In genomic region chr6:47737406-47737805, GRCh38 we compare ENCODE assay signal across 18 cellular contexts. TPM values are rescaled to one million over a fixed set of nuclear protein-coding genes. Genes with fewer than 3 reads are reported as not detected.
DNase-seq lines count a peak whose midpoint lies in the region; ATAC-seq, FAIRE-seq and TF ChIP-seq lines count a peak whose summit lies in the region.
"Had no signal": no experiment of that assay in that cellular context is flagged by ENCODE, and none has a peak within 500 bp of the region (broad histone marks: within the 10 kb centered on the region; RNA-seq: fewer than 3 reads in every experiment).

No MANE protein-coding gene starts in this region.

- ATAC-seq in HG03378 (IDR thresholded peaks at IDR 0.05; ENCODE audit: unreplicated experiment), result no peak
- ATAC-seq: HCT116 had no signal

- FAIRE-seq in astrocyte (lab: Jason Lieb, UNC), result no peak

- no peak overlapping the region for H3K4me2 ChIP-seq in astrocyte (ENCODE audit: low read length)

- intact Hi-C loops in activated naive CD4-positive, alpha-beta T cell treated with anti-CD3 and anti-CD28 coated beads for 36 hours (cut with micrococcal nuclease), result no loop called here

- H3K9me3 Mint-ChIP-seq in activated naive CD4-positive, alpha-beta T cell treated with anti-CD3 and anti-CD28 coated beads for 36 hours, result no peaks in the 10 kb centered on the region
- H3K9me3 Mint-ChIP-seq in astrocyte (ENCODE audit: unreplicated experiment), result no peaks in the 10 kb centered on the region
- H3K9me3 Mint-ChIP-seq: CD4-positive, alpha-beta T cell had no signal

- H3K4me3 ChIP-seq in astrocyte (ENCODE audit: insufficient read depth, low read depth, low read length), result no peak overlapping the region

- H3K27me3 Mint-ChIP-seq in activated naive CD4-positive, alpha-beta T cell treated with anti-CD3 and anti-CD28 coated beads for 36 hours (ENCODE audit: low read depth), result peaks cover 11% of the 10 kb centered on the region
- no peaks in the 10 kb centered on the region for H3K27me3 Mint-ChIP-seq in astrocyte (ENCODE audit: low read depth, unreplicated experiment)
- H3K27me3 Mint-ChIP-seq: CD4-positive, alpha-beta T cell had no signal

- CTCF ChIA-PET in activated naive CD4-positive, alpha-beta T cell treated with anti-CD3 and anti-CD28 coated beads for 36 hours (lab: Charles Lee), result interaction anchor here (0.6 kb wide), 1 partner anchor 108 kb away, joined by 3 read pairs; no protein-coding TSS in a partner anchor

- H3K36me3 Mint-ChIP-seq in activated naive CD4-positive, alpha-beta T cell treated with anti-CD3 and anti-CD28 coated beads for 36 hours (ENCODE audit: low read depth), result no peaks in the 10 kb centered on the region
- no peaks in the 10 kb centered on the region for H3K36me3 Mint-ChIP-seq in astrocyte (ENCODE audit: low read depth, unreplicated experiment)

- H3K27ac ChIP-seq in astrocyte (ENCODE audit: low read depth, low read length), result no peak overlapping the region
- H3K27ac ChIP-seq: 22Rv1 had no signal

- no peaks in the 10 kb centered on the region for H3K27me3 ChIP-seq in astrocyte (ENCODE audit: insufficient read depth, low read length)
- H3K27me3 ChIP-seq: BE2C had no signal

- no peaks in the 10 kb centered on the region for H3K79me2 ChIP-seq in astrocyte (ENCODE audit: insufficient read depth, low read length)

- DNase-seq in activated naive CD4-positive, alpha-beta T cell treated with anti-CD3 and anti-CD28 coated beads for 36 hours, result peak; percentile 15
- DNase-seq in activated naive CD4-positive, alpha-beta T cell treated with anti-CD3 and anti-CD28 coated beads, Interleukin-2, amount 50 U/mL, for 16 hours, result no peak
- peak; percentile 53 for DNase-seq in astrocyte (ENCODE audit: low read depth)
- DNase-seq in inferior parietal cortex (ENCODE audit: extremely low spot score), result peak; percentile 35
- DNase-seq in renal cortical epithelial cell (ENCODE audit: low read depth), result peak; percentile 60
- no peak for DNase-seq in DMS53 (lab: John Stamatoyannopoulos, UW)
- DNase-seq in SW 1271 (lab: John Stamatoyannopoulos, UW), result no peak
- DNase-seq: BE2C; CD4-positive, alpha-beta T cell; KG1; NCI-H1436; NCI-H2029; NCI-H2171; NCI-H748 treated with DMSO at 0.1 percent for 48 hours had no signal

- H3K9ac ChIP-seq in astrocyte (ENCODE audit: low read length), result no peak overlapping the region

- no peaks in the 10 kb centered on the region for H4K20me1 ChIP-seq in astrocyte (ENCODE audit: insufficient read depth, low read length)

- H3K27ac Mint-ChIP-seq in activated naive CD4-positive, alpha-beta T cell treated with anti-CD3 and anti-CD28 coated beads for 36 hours, result no peak overlapping the region
- no peak overlapping the region for H3K27ac Mint-ChIP-seq in astrocyte (ENCODE audit: unreplicated experiment)
- H3K27ac Mint-ChIP-seq: CD4-positive, alpha-beta T cell had no signal

- H3K9me3 ChIP-seq in astrocyte (ENCODE audit: insufficient read depth, low read depth, low read length), result no peaks in the 10 kb centered on the region
- H3K9me3 ChIP-seq: BE2C had no signal

- no peaks in the 10 kb centered on the region for H3K36me3 ChIP-seq in astrocyte (ENCODE audit: insufficient read depth, low read length)
- H3K36me3 ChIP-seq: BE2C had no signal

- peaks cover 12% of the 10 kb centered on the region for H3K4me1 ChIP-seq in astrocyte (ENCODE audit: insufficient read depth, low read length)
- H3K4me1 ChIP-seq: BE2C had no signal

- H2AFZ ChIP-seq in astrocyte (ENCODE audit: low read depth, low read length), result no peak overlapping the region

- H3K4me3 Mint-ChIP-seq in activated naive CD4-positive, alpha-beta T cell treated with anti-CD3 and anti-CD28 coated beads for 36 hours, result no peak overlapping the region
- no peak overlapping the region for H3K4me3 Mint-ChIP-seq in astrocyte (ENCODE audit: unreplicated experiment)
- H3K4me3 Mint-ChIP-seq: CD4-positive, alpha-beta T cell had no signal

- peaks cover 17% of the 10 kb centered on the region for H3K4me1 Mint-ChIP-seq in activated naive CD4-positive, alpha-beta T cell treated with anti-CD3 and anti-CD28 coated beads for 36 hours (ENCODE audit: low read depth)
- H3K4me1 Mint-ChIP-seq in astrocyte (ENCODE audit: low read depth, unreplicated experiment), result peaks cover 16% of the 10 kb centered on the region

- no peak for TF ChIP-seq CTCF in astrocyte (IDR thresholded peaks at IDR 0.05; ENCODE audit: insufficient read depth, low read depth, low read length)

RNA-seq across cellular contexts. Expression of gene ADGRF4, which starts 39.0 kb away (rescaled TPM):
- total RNA-seq in activated naive CD4-positive, alpha-beta T cell treated with anti-CD3 and anti-CD28 coated beads for 36 hours, result not detected
- total RNA-seq in astrocyte (1.2 and 1.4 TPM in 2 replicates), renal cortical epithelial cell (0.10 and 5.2 TPM in 2 replicates)
- total RNA-seq: CD4-positive, alpha-beta T cell had no signal

RNA-seq across cellular contexts. Expression of gene OPN5, which starts 44.4 kb away (rescaled TPM):
- not detected for total RNA-seq in activated naive CD4-positive, alpha-beta T cell treated with anti-CD3 and anti-CD28 coated beads for 36 hours
- not detected in 2 replicates for total RNA-seq in astrocyte
- under 0.01 TPM in 1 of 2 replicates, not detected in the other for total RNA-seq in renal cortical epithelial cell
- total RNA-seq: CD4-positive, alpha-beta T cell; NCI-H460 had no signal

Comparison
In these comparisons a context has a peak if more than half of its experiments do, and no peak if none do; other contexts are left out.
1. DNase-seq: peak in activated naive CD4-positive, alpha-beta T cell treated with anti-CD3 and anti-CD28 coated beads for 36 hours (single experiment), astrocyte (single experiment), inferior parietal cortex (single experiment) and renal cortical epithelial cell (single experiment); none in activated naive CD4-positive, alpha-beta T cell treated with anti-CD3 and anti-CD28 coated beads, Interleukin-2, amount 50 U/mL, for 16 hours (single experiment), DMS53 (single experiment) and SW 1271 (0 of 2).